1 cellular context compared by ENCODE assay signal in genomic region chr19:14113762-14114414, GRCh38.
A peak's percentile ranks its signal among the peaks of the same experiment; 100 is the strongest.
TF ChIP-seq lines count a peak whose summit lies in the region.

No MANE protein-coding gene starts in this region.

TF ChIP-seq in K562, 482 proteins besides CTCF, POLR2A, EP300 and RAD21 (continued from another document and continues in another):
- TF ChIP-seq, protein P1, sequence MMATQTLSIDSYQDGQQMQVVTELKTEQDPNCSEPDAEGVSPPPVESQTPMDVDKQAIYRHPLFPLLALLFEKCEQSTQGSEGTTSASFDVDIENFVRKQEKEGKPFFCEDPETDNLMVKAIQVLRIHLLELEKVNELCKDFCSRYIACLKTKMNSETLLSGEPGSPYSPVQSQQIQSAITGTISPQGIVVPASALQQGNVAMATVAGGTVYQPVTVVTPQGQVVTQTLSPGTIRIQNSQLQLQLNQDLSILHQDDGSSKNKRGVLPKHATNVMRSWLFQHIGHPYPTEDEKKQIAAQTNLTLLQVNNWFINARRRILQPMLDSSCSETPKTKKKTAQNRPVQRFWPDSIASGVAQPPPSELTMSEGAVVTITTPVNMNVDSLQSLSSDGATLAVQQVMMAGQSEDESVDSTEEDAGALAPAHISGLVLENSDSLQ (IDR thresholded peaks at IDR 0.05) = peak; percentile 81
- TF ChIP-seq DMBX1 (CRISPR knock-in tag; IDR thresholded peaks at IDR 0.05; ENCODE audit: borderline replicate concordance) = peak; percentile 69; the same call in 1 of the 2 replicates
- peak; percentile 33; the same call in 1 of the 2 replicates for TF ChIP-seq ATF7 (IDR thresholded peaks at IDR 0.05)
- 0 out of 2 replicates have a peak, but pooled peaks have one; percentile 34 for TF ChIP-seq SMARCA4 (IDR thresholded peaks at IDR 0.05)
- no peak for TF ChIP-seq SRSF7 (optimal IDR thresholded peaks at IDR 0.05; ENCODE audit: low read depth, low read length)
- no peak for TF ChIP-seq RNF219 (CRISPR knock-in tag; IDR thresholded peaks at IDR 0.05)
- TF ChIP-seq, protein P2, sequence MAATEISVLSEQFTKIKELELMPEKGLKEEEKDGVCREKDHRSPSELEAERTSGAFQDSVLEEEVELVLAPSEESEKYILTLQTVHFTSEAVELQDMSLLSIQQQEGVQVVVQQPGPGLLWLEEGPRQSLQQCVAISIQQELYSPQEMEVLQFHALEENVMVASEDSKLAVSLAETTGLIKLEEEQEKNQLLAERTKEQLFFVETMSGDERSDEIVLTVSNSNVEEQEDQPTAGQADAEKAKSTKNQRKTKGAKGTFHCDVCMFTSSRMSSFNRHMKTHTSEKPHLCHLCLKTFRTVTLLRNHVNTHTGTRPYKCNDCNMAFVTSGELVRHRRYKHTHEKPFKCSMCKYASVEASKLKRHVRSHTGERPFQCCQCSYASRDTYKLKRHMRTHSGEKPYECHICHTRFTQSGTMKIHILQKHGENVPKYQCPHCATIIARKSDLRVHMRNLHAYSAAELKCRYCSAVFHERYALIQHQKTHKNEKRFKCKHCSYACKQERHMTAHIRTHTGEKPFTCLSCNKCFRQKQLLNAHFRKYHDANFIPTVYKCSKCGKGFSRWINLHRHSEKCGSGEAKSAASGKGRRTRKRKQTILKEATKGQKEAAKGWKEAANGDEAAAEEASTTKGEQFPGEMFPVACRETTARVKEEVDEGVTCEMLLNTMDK (IDR thresholded peaks at IDR 0.05; ENCODE audit: borderline replicate concordance, insufficient read depth, low read depth, low read length, poor library complexity, severe bottlenecking) = peak; percentile 56
- TF ChIP-seq SOX6 (IDR thresholded peaks at IDR 0.05) = 0 out of 2 replicates have a peak, but pooled peaks have one; percentile 13
- peak in 2 of 3 experiments; percentile 24 to 43 for TF ChIP-seq YY1 (IDR thresholded peaks at IDR 0.05; ENCODE audit: borderline replicate concordance in 1 of 3, control insufficient read depth in 1 of 3, extremely low read depth in 1 of 3, insufficient read depth in 3 of 3, insufficient read length in 1 of 3, insufficient replicate concordance in 2 of 3, low read depth in 1 of 3, low read length in 2 of 3)
- TF ChIP-seq, protein P3, sequence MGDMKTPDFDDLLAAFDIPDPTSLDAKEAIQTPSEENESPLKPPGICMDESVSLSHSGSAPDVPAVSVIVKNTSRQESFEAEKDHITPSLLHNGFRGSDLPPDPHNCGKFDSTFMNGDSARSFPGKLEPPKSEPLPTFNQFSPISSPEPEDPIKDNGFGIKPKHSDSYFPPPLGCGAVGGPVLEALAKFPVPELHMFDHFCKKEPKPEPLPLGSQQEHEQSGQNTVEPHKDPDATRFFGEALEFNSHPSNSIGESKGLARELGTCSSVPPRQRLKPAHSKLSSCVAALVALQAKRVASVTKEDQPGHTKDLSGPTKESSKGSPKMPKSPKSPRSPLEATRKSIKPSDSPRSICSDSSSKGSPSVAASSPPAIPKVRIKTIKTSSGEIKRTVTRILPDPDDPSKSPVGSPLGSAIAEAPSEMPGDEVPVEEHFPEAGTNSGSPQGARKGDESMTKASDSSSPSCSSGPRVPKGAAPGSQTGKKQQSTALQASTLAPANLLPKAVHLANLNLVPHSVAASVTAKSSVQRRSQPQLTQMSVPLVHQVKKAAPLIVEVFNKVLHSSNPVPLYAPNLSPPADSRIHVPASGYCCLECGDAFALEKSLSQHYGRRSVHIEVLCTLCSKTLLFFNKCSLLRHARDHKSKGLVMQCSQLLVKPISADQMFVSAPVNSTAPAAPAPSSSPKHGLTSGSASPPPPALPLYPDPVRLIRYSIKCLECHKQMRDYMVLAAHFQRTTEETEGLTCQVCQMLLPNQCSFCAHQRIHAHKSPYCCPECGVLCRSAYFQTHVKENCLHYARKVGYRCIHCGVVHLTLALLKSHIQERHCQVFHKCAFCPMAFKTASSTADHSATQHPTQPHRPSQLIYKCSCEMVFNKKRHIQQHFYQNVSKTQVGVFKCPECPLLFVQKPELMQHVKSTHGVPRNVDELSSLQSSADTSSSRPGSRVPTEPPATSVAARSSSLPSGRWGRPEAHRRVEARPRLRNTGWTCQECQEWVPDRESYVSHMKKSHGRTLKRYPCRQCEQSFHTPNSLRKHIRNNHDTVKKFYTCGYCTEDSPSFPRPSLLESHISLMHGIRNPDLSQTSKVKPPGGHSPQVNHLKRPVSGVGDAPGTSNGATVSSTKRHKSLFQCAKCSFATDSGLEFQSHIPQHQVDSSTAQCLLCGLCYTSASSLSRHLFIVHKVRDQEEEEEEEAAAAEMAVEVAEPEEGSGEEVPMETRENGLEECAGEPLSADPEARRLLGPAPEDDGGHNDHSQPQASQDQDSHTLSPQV (IDR thresholded peaks at IDR 0.05) = 0 out of 2 replicates have a peak, but pooled peaks have one; percentile 44
- TF ChIP-seq ZKSCAN1 (IDR thresholded peaks at IDR 0.05; ENCODE audit: low read depth, low read length) = 0 out of 2 replicates have a peak, but pooled peaks have one; percentile 49
- TF ChIP-seq FOXK2 (conservative IDR thresholded peaks at IDR 0.05 in 1 of 2, IDR thresholded peaks at IDR 0.05 in 1 of 2; ENCODE audit: low read depth in 2 of 2) = 0 out of 4 replicates have a peak, but pooled peaks have one; percentile 17 to 19
- TF ChIP-seq, protein P4, sequence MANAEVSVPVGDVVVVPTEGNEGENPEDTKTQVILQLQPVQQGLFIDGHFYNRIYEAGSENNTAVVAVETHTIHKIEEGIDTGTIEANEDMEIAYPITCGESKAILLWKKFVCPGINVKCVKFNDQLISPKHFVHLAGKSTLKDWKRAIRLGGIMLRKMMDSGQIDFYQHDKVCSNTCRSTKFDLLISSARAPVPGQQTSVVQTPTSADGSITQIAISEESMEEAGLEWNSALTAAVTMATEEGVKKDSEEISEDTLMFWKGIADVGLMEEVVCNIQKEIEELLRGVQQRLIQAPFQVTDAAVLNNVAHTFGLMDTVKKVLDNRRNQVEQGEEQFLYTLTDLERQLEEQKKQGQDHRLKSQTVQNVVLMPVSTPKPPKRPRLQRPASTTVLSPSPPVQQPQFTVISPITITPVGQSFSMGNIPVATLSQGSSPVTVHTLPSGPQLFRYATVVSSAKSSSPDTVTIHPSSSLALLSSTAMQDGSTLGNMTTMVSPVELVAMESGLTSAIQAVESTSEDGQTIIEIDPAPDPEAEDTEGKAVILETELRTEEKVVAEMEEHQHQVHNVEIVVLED (CRISPR knock-in tag; IDR thresholded peaks at IDR 0.05) = no peak
- TF ChIP-seq, protein P5, sequence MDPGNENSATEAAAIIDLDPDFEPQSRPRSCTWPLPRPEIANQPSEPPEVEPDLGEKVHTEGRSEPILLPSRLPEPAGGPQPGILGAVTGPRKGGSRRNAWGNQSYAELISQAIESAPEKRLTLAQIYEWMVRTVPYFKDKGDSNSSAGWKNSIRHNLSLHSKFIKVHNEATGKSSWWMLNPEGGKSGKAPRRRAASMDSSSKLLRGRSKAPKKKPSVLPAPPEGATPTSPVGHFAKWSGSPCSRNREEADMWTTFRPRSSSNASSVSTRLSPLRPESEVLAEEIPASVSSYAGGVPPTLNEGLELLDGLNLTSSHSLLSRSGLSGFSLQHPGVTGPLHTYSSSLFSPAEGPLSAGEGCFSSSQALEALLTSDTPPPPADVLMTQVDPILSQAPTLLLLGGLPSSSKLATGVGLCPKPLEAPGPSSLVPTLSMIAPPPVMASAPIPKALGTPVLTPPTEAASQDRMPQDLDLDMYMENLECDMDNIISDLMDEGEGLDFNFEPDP (CRISPR knock-in tag; IDR thresholded peaks at IDR 0.05) = no peak
- no peak for TF ChIP-seq HNRNPH1 (optimal IDR thresholded peaks at IDR 0.05; ENCODE audit: low read depth, low read length)
- TF ChIP-seq ARNT (IDR thresholded peaks at IDR 0.05) = peak in 1 of 2 experiments; percentile 69; a peak in 1 of 4 replicates
- no peak for TF ChIP-seq PCBP1 (IDR thresholded peaks at IDR 0.05; ENCODE audit: low read depth, low read length, poor library complexity, severe bottlenecking)
- TF ChIP-seq CREB3L1 (IDR thresholded peaks at IDR 0.05; ENCODE audit: borderline replicate concordance, low read depth) = no peak
- 0 out of 2 replicates have a peak, but pooled peaks have one; percentile 35 for TF ChIP-seq POLR2G (IDR thresholded peaks at IDR 0.05; ENCODE audit: low read depth, low read length)
- 0 out of 2 replicates have a peak, but pooled peaks have one; percentile 35 for TF ChIP-seq BCOR (IDR thresholded peaks at IDR 0.05)
- TF ChIP-seq, protein P6, sequence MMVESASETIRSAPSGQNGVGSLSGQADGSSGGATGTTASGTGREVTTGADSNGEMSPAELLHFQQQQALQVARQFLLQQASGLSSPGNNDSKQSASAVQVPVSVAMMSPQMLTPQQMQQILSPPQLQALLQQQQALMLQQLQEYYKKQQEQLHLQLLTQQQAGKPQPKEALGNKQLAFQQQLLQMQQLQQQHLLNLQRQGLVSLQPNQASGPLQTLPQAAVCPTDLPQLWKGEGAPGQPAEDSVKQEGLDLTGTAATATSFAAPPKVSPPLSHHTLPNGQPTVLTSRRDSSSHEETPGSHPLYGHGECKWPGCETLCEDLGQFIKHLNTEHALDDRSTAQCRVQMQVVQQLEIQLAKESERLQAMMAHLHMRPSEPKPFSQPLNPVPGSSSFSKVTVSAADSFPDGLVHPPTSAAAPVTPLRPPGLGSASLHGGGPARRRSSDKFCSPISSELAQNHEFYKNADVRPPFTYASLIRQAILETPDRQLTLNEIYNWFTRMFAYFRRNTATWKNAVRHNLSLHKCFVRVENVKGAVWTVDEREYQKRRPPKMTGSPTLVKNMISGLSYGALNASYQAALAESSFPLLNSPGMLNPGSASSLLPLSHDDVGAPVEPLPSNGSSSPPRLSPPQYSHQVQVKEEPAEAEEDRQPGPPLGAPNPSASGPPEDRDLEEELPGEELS (CRISPR knock-in tag; IDR thresholded peaks at IDR 0.05; ENCODE audit: borderline replicate concordance) = no peak
- no peak for TF ChIP-seq PYGO2 (tag; IDR thresholded peaks at IDR 0.05)
- peak; percentile 96 for TF ChIP-seq ZNF407 (IDR thresholded peaks at IDR 0.05; ENCODE audit: low read depth)
